27 cellular contexts compared by ENCODE assay signal in genomic region chr2:220029013-220029412, GRCh38.
"Had no signal": no experiment of that assay in that cellular context is flagged by ENCODE, and none has a peak within 500 bp of the region (broad histone marks: within the 10 kb centered on the region; RNA-seq: fewer than 3 reads in every experiment).

No MANE protein-coding gene starts in this region.

- ATAC-seq: left colon; left lung; lower lobe of right lung; naive thymus-derived CD4-positive, alpha-beta T cell; natural killer cell treated with Interleukin-12 subunit alpha and Interleukin-12 subunit beta and Interleukin-15 and Interleukin-18, amount 100 ng/mL, for 72 hours; right lobe of liver; stimulated activated naive B cell treated with anti-CD40 and anti-IgM and Interleukin-4, amounts not matched to agents 10 μg/mL and 1 μg/mL and 100 μg/mL, for 72 hours; stimulated activated naive CD8-positive, alpha-beta T cell treated with anti-CD3 and anti-CD28 coated beads, Interleukin-15, Interleukin-2, amounts not matched to agents 100 U/mL and 50 U/mL, for 24 hours; upper lobe of right lung had no signal

- H3K4me1 ChIP-seq: left lung, lower lobe of right lung, right atrium auricular region, right lobe of liver, stomach, suprapubic skin, upper lobe of right lung had no signal

- H3K9me3 ChIP-seq: left lung, lower lobe of right lung, ovary, right atrium auricular region, right lobe of liver, suprapubic skin, thoracic aorta, tibial artery, upper lobe of right lung had no signal

- H3K27me3 ChIP-seq: left lung, ovary, right atrium auricular region, right lobe of liver, stomach, suprapubic skin, tibial artery, upper lobe of right lung had no signal

- FAIRE-seq: islet of Langerhans, kidney, urothelium cell line had no signal

- H3K27ac ChIP-seq: left lung, lower lobe of right lung, ovary, right atrium auricular region, right lobe of liver, skin epidermis, stomach, suprapubic skin, thoracic aorta, tibial artery, upper lobe of right lung had no signal

- H3K4me3 ChIP-seq: left lung, lower lobe of right lung, ovary, right atrium auricular region, right lobe of liver, skin epidermis, stomach, suprapubic skin, thoracic aorta, tibial artery, upper lobe of right lung had no signal

- DNase-seq: hypothalamus; immature natural killer cell; kidney; left colon; left lung; lower lobe of right lung; mesendoderm; naive thymus-derived CD4-positive, alpha-beta T cell; ovary; right lobe of liver; stimulated activated CD4-positive, alpha-beta T cell treated with anti-CD3 and anti-CD28 coated beads, Interleukin-12 subunit alpha, Interleukin-12 subunit beta, amount 100 ng/mL, for 4 hours; stimulated activated CD4-positive, alpha-beta T cell treated with anti-CD3 and anti-CD28 coated beads, Interleukin-15, amount 100 ng/mL, for 24 hours; stimulated activated CD4-positive, alpha-beta T cell treated with anti-CD3 and anti-CD28 coated beads, Interleukin-2, amount 100 ng/mL, for 24 hours; stimulated activated CD4-positive, alpha-beta T cell treated with anti-CD3 and anti-CD28 coated beads, Interleukin-4, amount 100 ng/mL, for 1 hour; stimulated activated naive B cell treated with anti-CD40 and anti-IgM and Interleukin-4, amounts not matched to agents 10 μg/mL and 1 μg/mL and 100 μg/mL, for 72 hours; stimulated activated naive CD8-positive, alpha-beta T cell treated with anti-CD3 and anti-CD28 coated beads, Interleukin-15, Interleukin-2, amounts not matched to agents 100 U/mL and 50 U/mL, for 24 hours; stomach; tibial artery; trophoblast cell; upper lobe of right lung had no signal

- H3K36me3 ChIP-seq: left lung, lower lobe of right lung, ovary, right atrium auricular region, right lobe of liver, stomach, suprapubic skin, thoracic aorta, tibial artery, upper lobe of right lung had no signal
